In the genomic region with DNA sequence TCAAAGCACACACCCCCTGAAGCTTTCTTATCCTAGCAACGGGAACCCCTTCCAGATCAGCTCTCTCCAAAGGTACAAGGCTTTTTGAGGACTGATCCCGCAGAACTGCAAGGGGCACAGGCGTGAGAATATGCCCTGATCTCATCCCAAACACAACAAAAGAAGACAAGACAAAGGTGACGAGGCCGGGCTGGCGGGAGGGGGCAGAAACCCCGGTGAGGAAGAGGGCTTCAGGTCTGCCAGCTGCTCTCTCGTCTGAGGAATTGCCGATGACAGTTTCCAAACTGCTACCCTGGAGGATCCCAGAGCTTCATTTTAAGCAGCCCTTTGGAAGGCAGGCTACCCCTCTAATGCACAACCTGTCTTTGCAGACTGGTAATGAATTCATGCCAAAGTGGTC, we compare ENCODE assay signal across 9 cellular contexts. TPM values are rescaled to one million over a fixed set of nuclear protein-coding genes. Genes with fewer than 3 reads are reported as not detected.
A peak's percentile ranks its signal among the peaks of the same experiment; 100 is the strongest.
DNase-seq lines count a peak whose midpoint lies in the region; ATAC-seq, FAIRE-seq and TF ChIP-seq lines count a peak whose summit lies in the region.
"Had no signal": no experiment of that assay in that cellular context is flagged by ENCODE, and none has a peak within 500 bp of the region (broad histone marks: within the 10 kb centered on the region; RNA-seq: fewer than 3 reads in every experiment).

No MANE protein-coding gene starts in this region.

- H3K79me1 ChIP-seq in H1 (ENCODE audit: low read depth, low read length), result no peaks in the 10 kb centered on the region; the same call in 1 of the 2 replicates

- no peaks in the 10 kb centered on the region for H3K9me3 ChIP-seq in DND-41 (ENCODE audit: insufficient read depth, low read length, severe bottlenecking)
- H3K9me3 ChIP-seq in OCI-LY1 (ENCODE audit: low read length), result no peaks in the 10 kb centered on the region
- H3K9me3 ChIP-seq in H1 (ENCODE audit: insufficient read depth in 2 of 2, low read depth in 1 of 2, low read length in 1 of 2), result no peaks in the 10 kb centered on the region
- no peaks in the 10 kb centered on the region for H3K9me3 ChIP-seq in parathyroid adenoma (ENCODE audit: control insufficient read depth, low read length)

- H3K79me2 ChIP-seq in DND-41 (ENCODE audit: insufficient read depth, low read length) (peaks cover 85% of the 10 kb centered on the region), OCI-LY1 (ENCODE audit: insufficient read depth, low read length) (peaks cover 51% of the 10 kb centered on the region), H1 (ENCODE audit: control insufficient read depth in 1 of 2, insufficient read depth in 2 of 2, low read length in 2 of 2) (peaks cover 44 to 75% of the 10 kb centered on the region in 2 experiments), parathyroid adenoma (peaks cover 23% of the 10 kb centered on the region)

- H3K23ac ChIP-seq in H1 (ENCODE audit: insufficient read length), result no peak overlapping the region

- H3K4me3 ChIP-seq in DND-41 (ENCODE audit: low read depth in 1 of 2, low read length in 2 of 2) (peak overlapping the region; percentile 57 to 90; a peak in 3 of 4 replicates), OCI-LY1 (ENCODE audit: low read depth, low read length, poor library complexity, severe bottlenecking) (peak overlapping the region; percentile 93), H1 (ENCODE audit: extremely low read depth in 1 of 4, insufficient read depth in 2 of 4, low read depth in 3 of 4, low read length in 4 of 4) (peak overlapping the region; percentile 64 to 99 (median 82); a peak in 5 of 8 replicates), parathyroid adenoma (ENCODE audit: low read depth, low read length) (no peak overlapping the region)

- no peaks in the 10 kb centered on the region for H3K9me2 ChIP-seq in OCI-LY1 (ENCODE audit: low read depth, low read length)

- H3K4me1 ChIP-seq in DND-41 (ENCODE audit: insufficient read depth, low read length) (peaks cover 35% of the 10 kb centered on the region), OCI-LY1 (ENCODE audit: insufficient read depth, low read length, severe bottlenecking) (peaks cover 41% of the 10 kb centered on the region), H1 (replicated peaks in 1 of 4; ENCODE audit: control insufficient read depth in 3 of 4, insufficient read depth in 4 of 4, low read length in 3 of 4) (peaks cover 4 to 21% (median 13%) of the 10 kb centered on the region in 4 experiments), parathyroid adenoma (peaks cover 26% of the 10 kb centered on the region)
- H3K4me1 ChIP-seq: foreskin keratinocyte had no signal

- H3K56ac ChIP-seq in H1 (replicated peaks; ENCODE audit: insufficient read length, low read depth, low read length), result no peak overlapping the region

- no peak overlapping the region for H2BK12ac ChIP-seq in H1 (ENCODE audit: low read depth, low read length)

- peaks cover 6% of the 10 kb centered on the region; the same call in 1 of the 2 replicates for H3K23me2 ChIP-seq in H1 (ENCODE audit: low read depth, low read length)

- H4K91ac ChIP-seq in H1 (replicated peaks; ENCODE audit: insufficient read length, low read length), result no peak overlapping the region

- no peak for TF ChIP-seq EP300 in H1 (IDR thresholded peaks at IDR 0.05; ENCODE audit: borderline replicate concordance in 1 of 2, low read depth in 2 of 2, low read length in 2 of 2)

- H3K14ac ChIP-seq in H1 (ENCODE audit: insufficient read length), result no peak overlapping the region

- 36% methylated on average over 6 of the region's 9 CpGs; no CpG with 5 or more reads in 1 of the 2 experiments for WGBS in H1 (ENCODE audit: extremely low coverage in 1 of 2, insufficient coverage in 1 of 2, insufficient read length in 1 of 2, insufficient replicate concordance in 2 of 2, low coverage in 1 of 2, low lambda C conversion rate in 2 of 2, missing lambda C conversion rate in 1 of 2), 2 experiments

- ATAC-seq in DND-41 (ENCODE audit: insufficient read depth, low read depth), result no peak
- no peak for ATAC-seq in GM19324 (IDR thresholded peaks at IDR 0.05; ENCODE audit: low FRiP score, unreplicated experiment)
- no peak for ATAC-seq in HG03521 (IDR thresholded peaks at IDR 0.05; ENCODE audit: unreplicated experiment)
- ATAC-seq: foreskin keratinocyte had no signal

- H2BK120ac ChIP-seq in H1 (replicated peaks; ENCODE audit: low read depth, low read length), result no peak overlapping the region

- no peak overlapping the region for H3K18ac ChIP-seq in H1 (ENCODE audit: extremely low read depth, low read length)

- TF ChIP-seq POLR2A in H1 (IDR thresholded peaks at IDR 0.05; ENCODE audit: control extremely low read depth in 1 of 2, low read depth in 2 of 2, low read length in 2 of 2), result no peak

- H4K8ac ChIP-seq in H1 (ENCODE audit: extremely low read depth, insufficient read depth, low read length), result no peak overlapping the region

- H3K27me3 ChIP-seq in DND-41 (ENCODE audit: insufficient read depth, low read length, poor library complexity) (no peaks in the 10 kb centered on the region), OCI-LY1 (ENCODE audit: insufficient read depth, low read length) (no peaks in the 10 kb centered on the region), H1 (replicated peaks in 1 of 4; ENCODE audit: control insufficient read depth in 3 of 4, extremely low read depth in 1 of 4, insufficient read depth in 3 of 4, low read length in 3 of 4) (no peaks in the 10 kb centered on the region), parathyroid adenoma (ENCODE audit: control insufficient read depth, insufficient read depth, low read length) (no peaks in the 10 kb centered on the region)
- H3K27me3 ChIP-seq: foreskin keratinocyte had no signal

- POLR2A ChIA-PET in H1 (lab: Charles Lee; ENCODE audit: partially characterized antibody), result interaction anchor here (1.0 to 4.0 kb wide), 16 partner anchors 11 to 190 kb away, joined by 3 to 26 read pairs (median 4); a partner anchor contains a TSS

- no peak overlapping the region for H2BK15ac ChIP-seq in H1 (ENCODE audit: low read length)

- FAIRE-seq in H1 (lab: Jason Lieb, UNC), result no peak

- no peak overlapping the region for H2BK20ac ChIP-seq in H1 (ENCODE audit: low read length)

- no peak overlapping the region for H2BK5ac ChIP-seq in H1 (ENCODE audit: low read depth, low read length)

- H3K36me3 ChIP-seq in DND-41 (ENCODE audit: insufficient read depth, low read length) (peaks cover 64% of the 10 kb centered on the region), OCI-LY1 (ENCODE audit: insufficient read depth, low read length) (peaks cover 45% of the 10 kb centered on the region), H1 (ENCODE audit: control insufficient read depth in 2 of 4, insufficient read depth in 4 of 4, low read length in 3 of 4) (peaks cover 0 to 5% (median under 1%) of the 10 kb centered on the region in 4 experiments; a peak in 4 of 8 replicates), parathyroid adenoma (ENCODE audit: control insufficient read depth, insufficient read depth, low read length) (no peaks in the 10 kb centered on the region)

- peak overlapping the region; percentile 99 for H3K9ac ChIP-seq in DND-41 (ENCODE audit: low read depth, low read length)
- H3K9ac ChIP-seq in OCI-LY1 (ENCODE audit: low read length), result peak overlapping the region; percentile 87
- H3K9ac ChIP-seq in H1 (replicated peaks in 1 of 4; ENCODE audit: extremely low read depth in 1 of 4, low read depth in 3 of 4, low read length in 3 of 4), result 0 out of 7 replicates have a peak overlapping the region, but pooled peaks of 1 of the 4 experiments have one; percentile 22
- no peak overlapping the region for H3K9ac ChIP-seq in parathyroid adenoma

- H3K4ac ChIP-seq in H1 (replicated peaks; ENCODE audit: insufficient read length, low read depth, low read length), result no peak overlapping the region

- H3K4me2 ChIP-seq in DND-41 (ENCODE audit: insufficient read depth, low read length), result peak overlapping the region; percentile 67
- H3K4me2 ChIP-seq in OCI-LY1 (ENCODE audit: low read length), result peak overlapping the region; percentile 99
- H3K4me2 ChIP-seq in H1 (ENCODE audit: insufficient read depth in 1 of 2, low read depth in 2 of 2, low read length in 2 of 2), result peak overlapping the region; percentile 66 to 85
- no peak overlapping the region for H3K4me2 ChIP-seq in parathyroid adenoma (ENCODE audit: low read length)

- CTCF ChIA-PET in H1 (lab: Charles Lee; ENCODE audit: partially characterized antibody), result interaction anchor here (0.9 to 11.2 kb wide), 4 partner anchors 20 to 90 kb away, joined by 3 to 102 read pairs (median 4); a partner anchor contains a TSS

- no peak for TF ChIP-seq RAD21 in H1 (IDR thresholded peaks at IDR 0.05 in 1 of 2, conservative IDR thresholded peaks at IDR 0.05 in 1 of 2; ENCODE audit: low read depth in 2 of 2, low read length in 2 of 2)

- peak overlapping the region; percentile 96 for H3K27ac ChIP-seq in DND-41 (ENCODE audit: low read length)
- peak overlapping the region; percentile 97 for H3K27ac ChIP-seq in OCI-LY1 (ENCODE audit: low read depth, low read length, poor library complexity, severe bottlenecking)
- no peak overlapping the region for H3K27ac ChIP-seq in H1 (ENCODE audit: low read depth, low read length)
- peak overlapping the region; percentile 83 for H3K27ac ChIP-seq in parathyroid adenoma
- H3K27ac ChIP-seq: foreskin keratinocyte had no signal

- H4K20me1 ChIP-seq in DND-41 (ENCODE audit: insufficient read depth, low read length) (peaks cover 66% of the 10 kb centered on the region), OCI-LY1 (ENCODE audit: insufficient read depth, low read length) (no peaks in the 10 kb centered on the region), H1 (replicated peaks in 1 of 2; ENCODE audit: control insufficient read depth in 1 of 2, insufficient read depth in 2 of 2, low read length in 2 of 2) (peaks cover 18 to 29% of the 10 kb centered on the region in 2 experiments)

- TF ChIP-seq CTCF in DND-41 (IDR thresholded peaks at IDR 0.05; ENCODE audit: borderline replicate concordance, extremely low read depth, low read length, poor library complexity, severe bottlenecking) (no peak), OCI-LY1 (IDR thresholded peaks at IDR 0.05; ENCODE audit: low read length) (no peak), H1 (IDR thresholded peaks at IDR 0.05; ENCODE audit: control extremely low read depth in 1 of 3, insufficient read depth in 1 of 3, low read depth in 1 of 3, low read length in 3 of 3) (no peak), parathyroid adenoma (IDR thresholded peaks at IDR 0.05) (no peak)

- DNase-seq in DND-41 (no peak), H1 (ENCODE audit: low read depth in 1 of 2, low spot score in 2 of 2) (no peak), nucleus accumbens (lab: John Stamatoyannopoulos, UW) (no peak), mucosa of gallbladder (ENCODE audit: low spot score) (no peak)
- DNase-seq: foreskin keratinocyte had no signal

- H2AFZ ChIP-seq in DND-41 (ENCODE audit: low read depth, low read length) (no peak overlapping the region), OCI-LY1 (ENCODE audit: low read length) (no peak overlapping the region), H1 (ENCODE audit: low read length) (no peak overlapping the region), parathyroid adenoma (no peak overlapping the region)

- no peak overlapping the region for H4K5ac ChIP-seq in H1 (ENCODE audit: insufficient read length, low read depth, low read length)

- no peak overlapping the region for H2AK5ac ChIP-seq in H1 (ENCODE audit: low read depth, low read length)

- H3F3A ChIP-seq in OCI-LY1 (ENCODE audit: insufficient read depth, low read length), result no peaks in the 10 kb centered on the region

RNA-seq across cellular contexts. Expression of a gene that starts 3.4 kb away (rescaled TPM):
- 117 and 120 TPM in 2 replicates for total RNA-seq in H1 (2021; fragmentation: NEBNext Ultra II Directional; extraction: Animal tissue kit (Norgen Biotek cat#: 25700))
- 24.9 and 44.8 TPM in 2 replicates for polyA plus RNA-seq in H1 (2011; rRNA removed)
- 19.1 TPM for polyA plus RNA-seq in H1 (2011; cell fraction: cytosol; rRNA removed)
- polyA plus RNA-seq in H1 (2011; cell fraction: nucleus; rRNA removed), result 58.3 TPM
- 68.3 to 93.0 TPM (median 82.4 TPM) in 4 replicates for polyA plus RNA-seq in H1 (2012, experiment 1 of 2)
- 84.1 TPM for polyA plus RNA-seq in H1 (2012, experiment 2 of 2)
- 56.8 TPM for polyA plus RNA-seq in H1 (2013, experiment 1 of 2)
- polyA plus RNA-seq in H1 (2013, experiment 2 of 2), result 47.2 TPM
- polyA minus RNA-seq in H1 (2011; rRNA and poly(A)+ RNA removed), result 20.7 TPM in 2 replicates
- 67.4 TPM for polyA minus RNA-seq in H1 (2011; cell fraction: cytosol; rRNA and poly(A)+ RNA removed)
- 37.2 TPM for polyA minus RNA-seq in H1 (2011; cell fraction: nucleus; rRNA and poly(A)+ RNA removed)
- total RNA-seq in mucosa of gallbladder, result 69.5 TPM

RNA-seq across cellular contexts. Expression of a gene that starts 4.3 kb away (rescaled TPM):
- 2.7 and 5.0 TPM in 2 replicates for total RNA-seq in H1 (2021; fragmentation: NEBNext Ultra II Directional; extraction: Animal tissue kit (Norgen Biotek cat#: 25700))
- polyA plus RNA-seq in H1 (2011; rRNA removed), result 14.5 and 16.2 TPM in 2 replicates
- 9.8 TPM for polyA plus RNA-seq in H1 (2011; cell fraction: cytosol; rRNA removed)
- 11.4 TPM for polyA plus RNA-seq in H1 (2011; cell fraction: nucleus; rRNA removed)
- polyA plus RNA-seq in H1 (2012, experiment 1 of 2), result 3.3 to 5.5 TPM (median 4.3 TPM) in 4 replicates
- 4.9 TPM for polyA plus RNA-seq in H1 (2012, experiment 2 of 2)
- 5.0 TPM for polyA plus RNA-seq in H1 (2013, experiment 1 of 2)
- polyA plus RNA-seq in H1 (2013, experiment 2 of 2), result 5.3 TPM
- 5.1 and 5.4 TPM in 2 replicates for polyA minus RNA-seq in H1 (2011; rRNA and poly(A)+ RNA removed)
- polyA minus RNA-seq in H1 (2011; cell fraction: cytosol; rRNA and poly(A)+ RNA removed), result 2.9 TPM
- polyA minus RNA-seq in H1 (2011; cell fraction: nucleus; rRNA and poly(A)+ RNA removed), result 3.2 TPM
- 14.4 TPM for total RNA-seq in mucosa of gallbladder

RNA-seq across cellular contexts. Expression of a gene that starts 23.8 kb away (rescaled TPM):
- 11.9 and 12.4 TPM in 2 replicates for total RNA-seq in H1 (2021; fragmentation: NEBNext Ultra II Directional; extraction: Animal tissue kit (Norgen Biotek cat#: 25700))
- 21.8 and 26.5 TPM in 2 replicates for polyA plus RNA-seq in H1 (2011; rRNA removed)
- 27.0 TPM for polyA plus RNA-seq in H1 (2011; cell fraction: cytosol; rRNA removed)
- polyA plus RNA-seq in H1 (2011; cell fraction: nucleus; rRNA removed), result 34.6 TPM
- 10.0 to 21.2 TPM (median 17.8 TPM) in 4 replicates for polyA plus RNA-seq in H1 (2012, experiment 1 of 2)
- 7.8 TPM for polyA plus RNA-seq in H1 (2012, experiment 2 of 2)
- polyA plus RNA-seq in H1 (2013, experiment 1 of 2), result 6.4 TPM
- polyA plus RNA-seq in H1 (2013, experiment 2 of 2), result 4.9 TPM
- 5.5 and 9.2 TPM in 2 replicates for polyA minus RNA-seq in H1 (2011; rRNA and poly(A)+ RNA removed)
- polyA minus RNA-seq in H1 (2011; cell fraction: cytosol; rRNA and poly(A)+ RNA removed), result 4.0 TPM
- 6.6 TPM for polyA minus RNA-seq in H1 (2011; cell fraction: nucleus; rRNA and poly(A)+ RNA removed)
- total RNA-seq in mucosa of gallbladder, result 19.5 TPM

RNA-seq across cellular contexts. Expression of a gene that starts 33.4 kb away (rescaled TPM):
- total RNA-seq in H1 (2021; fragmentation: NEBNext Ultra II Directional; extraction: Animal tissue kit (Norgen Biotek cat#: 25700)), result 98.1 and 98.8 TPM in 2 replicates
- 80.4 and 119 TPM in 2 replicates for polyA plus RNA-seq in H1 (2011; rRNA removed)
- polyA plus RNA-seq in H1 (2011; cell fraction: cytosol; rRNA removed), result 119 TPM
- polyA plus RNA-seq in H1 (2011; cell fraction: nucleus; rRNA removed), result 118 TPM
- polyA plus RNA-seq in H1 (2012, experiment 1 of 2), result 97.2 to 140 TPM (median 123 TPM) in 4 replicates
- polyA plus RNA-seq in H1 (2012, experiment 2 of 2), result 131 TPM
- polyA plus RNA-seq in H1 (2013, experiment 1 of 2), result 119 TPM
- polyA plus RNA-seq in H1 (2013, experiment 2 of 2), result 110 TPM
- polyA minus RNA-seq in H1 (2011; rRNA and poly(A)+ RNA removed), result 52.7 and 54.6 TPM in 2 replicates
- polyA minus RNA-seq in H1 (2011; cell fraction: cytosol; rRNA and poly(A)+ RNA removed), result 42.9 TPM
- 50.2 TPM for polyA minus RNA-seq in H1 (2011; cell fraction: nucleus; rRNA and poly(A)+ RNA removed)
- total RNA-seq in mucosa of gallbladder, result 81.6 TPM

RNA-seq across cellular contexts. Expression of a gene that starts 42.2 kb away (rescaled TPM):
- total RNA-seq in H1 (2021; fragmentation: NEBNext Ultra II Directional; extraction: Animal tissue kit (Norgen Biotek cat#: 25700)), result 25.9 and 26.0 TPM in 2 replicates
- 23.9 and 42.4 TPM in 2 replicates for polyA plus RNA-seq in H1 (2011; rRNA removed)
- polyA plus RNA-seq in H1 (2011; cell fraction: cytosol; rRNA removed), result 27.6 TPM
- polyA plus RNA-seq in H1 (2011; cell fraction: nucleus; rRNA removed), result 149 TPM
- 10.6 to 29.1 TPM (median 24.4 TPM) in 4 replicates for polyA plus RNA-seq in H1 (2012, experiment 1 of 2)
- 21.7 TPM for polyA plus RNA-seq in H1 (2012, experiment 2 of 2)
- polyA plus RNA-seq in H1 (2013, experiment 1 of 2), result 27.8 TPM
- polyA plus RNA-seq in H1 (2013, experiment 2 of 2), result 26.3 TPM
- polyA minus RNA-seq in H1 (2011; rRNA and poly(A)+ RNA removed), result 9.9 and 11.1 TPM in 2 replicates
- polyA minus RNA-seq in H1 (2011; cell fraction: cytosol; rRNA and poly(A)+ RNA removed), result 32.3 TPM
- 31.3 TPM for polyA minus RNA-seq in H1 (2011; cell fraction: nucleus; rRNA and poly(A)+ RNA removed)
- 53.8 TPM for total RNA-seq in mucosa of gallbladder
